9 cellular contexts compared by ENCODE assay signal in the genomic region with DNA sequence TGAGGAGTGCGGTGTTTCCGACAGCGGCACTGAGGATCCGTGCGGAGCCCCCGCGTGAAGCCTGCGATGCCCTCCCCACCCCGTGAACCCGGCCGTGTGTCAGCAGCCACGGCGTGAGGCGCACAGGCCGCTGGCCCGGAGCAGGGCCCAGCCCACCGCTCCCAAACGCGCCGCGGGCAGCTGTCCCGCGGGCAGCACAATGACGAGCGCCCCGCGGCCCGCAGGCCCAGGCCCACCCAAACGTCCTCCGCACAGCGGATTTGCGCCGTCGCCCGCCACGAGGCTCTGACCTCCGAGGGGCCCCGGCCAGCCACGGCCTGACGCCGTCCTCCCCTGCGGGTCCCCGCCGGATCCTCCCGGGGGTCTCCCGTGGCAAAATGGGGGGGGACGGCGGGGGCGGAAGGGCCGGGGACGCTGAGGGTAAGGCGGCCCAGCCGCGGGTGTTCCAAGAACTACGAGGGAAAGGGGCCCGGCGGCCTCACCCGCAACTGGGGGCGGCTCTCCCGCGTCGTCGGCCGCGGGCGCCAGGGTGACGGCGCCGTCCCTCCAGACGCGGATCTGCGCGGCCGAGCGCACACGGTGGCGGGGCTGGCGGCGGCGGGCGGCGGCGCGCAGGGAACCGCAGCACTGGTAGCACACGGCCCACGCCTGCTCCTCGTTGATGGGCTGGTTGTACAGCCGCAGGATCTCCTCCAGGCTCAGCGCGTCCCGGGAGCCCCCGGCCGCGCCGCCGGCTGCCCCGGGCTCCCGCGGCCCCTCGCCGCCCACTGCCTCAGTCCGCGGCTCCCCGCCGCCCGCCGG. TPM values are rescaled to one million over a fixed set of nuclear protein-coding genes. Genes with fewer than 3 reads are reported as not detected.
DNase-seq lines count a peak whose midpoint lies in the region; ATAC-seq and FAIRE-seq lines count a peak whose summit lies in the region.
"Had no signal": no experiment of that assay in that cellular context is flagged by ENCODE, and none has a peak within 500 bp of the region (broad histone marks: within the 10 kb centered on the region; RNA-seq: fewer than 3 reads in every experiment).

No MANE protein-coding gene starts in this region.

- peak overlapping the region; percentile 70 for H3K9ac ChIP-seq in Karpas-422 (ENCODE audit: low read length)

- H3K27ac ChIP-seq in Karpas-422 (ENCODE audit: low read length): no peak overlapping the region

- no peaks in the 10 kb centered on the region for H3K27me3 ChIP-seq in Karpas-422 (ENCODE audit: low read length)
- H3K27me3 ChIP-seq in neuron (ENCODE audit: insufficient read depth, low read length): no peaks in the 10 kb centered on the region

- H3K4me3 ChIP-seq in Karpas-422 (ENCODE audit: low read length) (peak overlapping the region; percentile 76), neuron (ENCODE audit: low read length) (peak overlapping the region; percentile 97)

- H2AFZ ChIP-seq in Karpas-422 (ENCODE audit: low read length) (no peak overlapping the region), neuron (ENCODE audit: low read depth, low read length) (no peak overlapping the region)

- H3K9me2 ChIP-seq in Karpas-422 (replicated peaks; ENCODE audit: insufficient read depth, low read length): no peaks in the 10 kb centered on the region

- H3K9me3 ChIP-seq in Karpas-422 (ENCODE audit: low read length): no peaks in the 10 kb centered on the region
- no peaks in the 10 kb centered on the region for H3K9me3 ChIP-seq in neuron (ENCODE audit: low read length)

- H3K4me2 ChIP-seq in Karpas-422 (ENCODE audit: low read depth, low read length, poor library complexity, severe bottlenecking): peak overlapping the region; percentile 91

- FAIRE-seq in frontal cortex (lab: Jason Lieb, UNC): no peak
- FAIRE-seq: colon had no signal

- DNase-seq in GM04504 (ENCODE audit: low read depth): peak; percentile 24
- DNase-seq in Karpas-422: peak; percentile 57
- peak; percentile 1 for DNase-seq in activated T-helper 9 cell treated with anti-CD3 and anti-CD28 coated beads, Interleukin-2, amount 50 U/mL, for 16 hours (ENCODE audit: low read depth)
- DNase-seq in frontal cortex (ENCODE audit: low spot score in 2 of 2): peak; percentile 41 to 68
- DNase-seq in GF-D8 (lab: John Stamatoyannopoulos, UW): no peak
- no peak for DNase-seq in DMS79 (lab: John Stamatoyannopoulos, UW)

- no peaks in the 10 kb centered on the region for H3K79me2 ChIP-seq in Karpas-422 (ENCODE audit: low read length)

- H3K4me1 ChIP-seq in Karpas-422 (ENCODE audit: low read length) (peaks cover 15% of the 10 kb centered on the region), neuron (ENCODE audit: insufficient read depth, low read length) (peaks cover 32% of the 10 kb centered on the region)

- no peaks in the 10 kb centered on the region for H3K36me3 ChIP-seq in Karpas-422 (ENCODE audit: insufficient read depth, low read length)
- H3K36me3 ChIP-seq in neuron (ENCODE audit: insufficient read depth, low read length): peaks cover 13% of the 10 kb centered on the region

- H4K20me1 ChIP-seq in Karpas-422 (ENCODE audit: insufficient read depth, low read depth, low read length): no peaks in the 10 kb centered on the region

- peak; percentile 35 for ATAC-seq in GM21717 (IDR thresholded peaks at IDR 0.05; ENCODE audit: unreplicated experiment)

RNA-seq across cellular contexts. Expression of gene SPIRE1, which starts 0.7 kb away (rescaled TPM):
- 2.5 and 7.3 TPM in 2 replicates for total RNA-seq in Karpas-422 (2014; rRNA removed; shearing (Covaris generic); ENCODE audit: low replicate concordance)
- 104 TPM for total RNA-seq in frontal cortex

RNA-seq across cellular contexts. Expression of gene CEP76, which starts 45.3 kb away (rescaled TPM):
- total RNA-seq in Karpas-422 (2014; rRNA removed; shearing (Covaris generic); ENCODE audit: low replicate concordance): 13.1 and 13.5 TPM in 2 replicates
- 24.5 TPM for total RNA-seq in frontal cortex

RNA-seq across cellular contexts. Expression of gene PSMG2, which starts 45.6 kb away (rescaled TPM):
- total RNA-seq in Karpas-422 (2014; rRNA removed; shearing (Covaris generic); ENCODE audit: low replicate concordance): 51.1 and 125 TPM in 2 replicates
- total RNA-seq in frontal cortex: 67.7 TPM

Comparison
In these comparisons a context has a peak if more than half of its experiments do, and no peak if none do; other contexts are left out.
1. DNase-seq: peak in GM04504 (single experiment), Karpas-422 (single experiment), activated T-helper 9 cell treated with anti-CD3 and anti-CD28 coated beads, Interleukin-2, amount 50 U/mL, for 16 hours (single experiment) and frontal cortex (2 of 2); none in GF-D8 (single experiment) and DMS79 (single experiment).
2. RNA of gene SPIRE1, which starts 0.7 kb away (total RNA-seq): 104 TPM in frontal cortex (single experiment); 2.5 to 7.3 TPM in Karpas-422; every median in the first group is over 10 times any median in the second.